ENCODE assay signal across 24 cellular contexts in the genomic region with DNA sequence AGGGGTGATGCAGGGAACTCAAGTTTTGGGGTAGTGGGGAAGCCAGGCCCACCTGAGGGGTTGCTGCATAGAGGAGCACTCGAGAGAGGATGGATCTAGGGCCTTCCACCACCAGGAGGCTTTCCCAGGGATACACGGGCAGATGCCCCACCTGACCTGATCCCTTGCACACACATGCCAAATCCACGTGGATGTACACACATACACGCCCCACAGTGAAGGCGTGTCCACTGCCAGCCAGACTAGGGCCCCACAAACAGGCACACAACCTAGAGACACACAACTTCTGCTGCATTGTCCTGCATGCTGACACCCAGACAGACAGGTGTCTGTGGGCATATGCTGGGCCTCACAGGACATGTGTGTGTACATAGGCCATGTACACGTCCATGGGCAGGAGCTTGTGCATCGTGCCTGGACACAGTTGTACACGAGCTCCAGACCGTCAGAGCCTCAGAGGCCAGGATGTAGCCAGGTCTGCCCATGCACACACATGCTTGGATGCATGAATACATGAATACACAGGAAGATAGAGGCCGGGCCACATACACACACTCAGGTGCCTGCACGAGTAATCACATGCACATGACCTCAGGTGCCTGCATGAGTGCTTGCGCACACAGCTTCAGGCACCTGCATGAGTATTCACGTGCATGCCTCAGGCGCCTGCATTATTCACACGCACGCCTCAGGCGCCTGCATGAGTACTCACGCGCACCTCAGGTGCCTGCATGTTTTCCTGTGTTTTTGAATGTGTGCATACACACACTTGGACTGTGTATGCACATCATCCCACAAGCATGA. TPM values are rescaled to one million over a fixed set of nuclear protein-coding genes. Genes with fewer than 3 reads are reported as not detected.
DNase-seq lines count a peak whose midpoint lies in the region; ATAC-seq and TF ChIP-seq lines count a peak whose summit lies in the region.
"Had no signal": no experiment of that assay in that cellular context is flagged by ENCODE, and none has a peak within 500 bp of the region (broad histone marks: within the 10 kb centered on the region; RNA-seq: fewer than 3 reads in every experiment).

No MANE protein-coding gene starts in this region.

- TF ChIP-seq CTCF in natural killer cell (IDR thresholded peaks at IDR 0.05), result no peak
- no peak for TF ChIP-seq CTCF in activated CD8-positive, alpha-beta T cell treated with anti-CD3 and anti-CD28 coated beads for 36 hours (IDR thresholded peaks at IDR 0.05)

- intact Hi-C loops in natural killer cell (cut with micrococcal nuclease), result no loop called here
- intact Hi-C loops in activated CD8-positive, alpha-beta T cell treated with anti-CD3 and anti-CD28 coated beads for 36 hours (cut with micrococcal nuclease), result no loop called here

- no peaks in the 10 kb centered on the region for H3K27me3 ChIP-seq in H7 (ENCODE audit: control insufficient read depth, insufficient read depth, low read length)
- H3K27me3 ChIP-seq: vagina had no signal

- ATAC-seq in natural killer cell (peak in 2 of 3 donors; percentile 1 to 3), HG02970 (IDR thresholded peaks at IDR 0.05; ENCODE audit: low FRiP score, unreplicated experiment) (no peak)
- no peak for ATAC-seq in natural killer cell treated with Interleukin-12 subunit alpha and Interleukin-12 subunit beta and Interleukin-15 and Interleukin-18, amount 100 ng/mL, for 72 hours
- ATAC-seq in activated CD8-positive, alpha-beta T cell treated with anti-CD3 and anti-CD28 coated beads for 36 hours, result no peak
- no peak for ATAC-seq in stimulated activated naive B cell treated with anti-CD40 and anti-IgM and Interleukin-4, amounts not matched to agents 10 μg/mL and 1 μg/mL and 100 μg/mL, for 72 hours (replicated peaks)
- ATAC-seq: sciatic nerve, WTC11 had no signal

- no peaks in the 10 kb centered on the region for H3K9me3 Mint-ChIP-seq in natural killer cell
- H3K9me3 Mint-ChIP-seq in natural killer cell treated with Interleukin-12 subunit alpha and Interleukin-12 subunit beta and Interleukin-15 and Interleukin-18, amount 100 ng/mL, for 72 hours, result no peaks in the 10 kb centered on the region
- H3K9me3 Mint-ChIP-seq in activated CD8-positive, alpha-beta T cell treated with anti-CD3 and anti-CD28 coated beads for 36 hours, result no peaks in the 10 kb centered on the region
- no peaks in the 10 kb centered on the region for H3K9me3 Mint-ChIP-seq in stimulated activated naive B cell treated with anti-CD40 and anti-IgM and Interleukin-4, amounts not matched to agents 10 μg/mL and 1 μg/mL and 100 μg/mL, for 72 hours
- H3K9me3 Mint-ChIP-seq: brain had no signal

- no peaks in the 10 kb centered on the region for H3K27me3 Mint-ChIP-seq in natural killer cell (ENCODE audit: low read depth in 2 of 2)
- no peaks in the 10 kb centered on the region for H3K27me3 Mint-ChIP-seq in natural killer cell treated with Interleukin-12 subunit alpha and Interleukin-12 subunit beta and Interleukin-15 and Interleukin-18, amount 100 ng/mL, for 72 hours
- H3K27me3 Mint-ChIP-seq in activated CD8-positive, alpha-beta T cell treated with anti-CD3 and anti-CD28 coated beads for 36 hours, result no peaks in the 10 kb centered on the region
- no peaks in the 10 kb centered on the region for H3K27me3 Mint-ChIP-seq in stimulated activated naive B cell treated with anti-CD40 and anti-IgM and Interleukin-4, amounts not matched to agents 10 μg/mL and 1 μg/mL and 100 μg/mL, for 72 hours
- H3K27me3 Mint-ChIP-seq: memory B cell had no signal

- CTCF ChIA-PET in activated CD8-positive, alpha-beta T cell treated with anti-CD3 and anti-CD28 coated beads for 36 hours (lab: Charles Lee), result no interaction called here

- H3K36me3 ChIP-seq in H7 (replicated peaks; ENCODE audit: control insufficient read depth, insufficient read depth, low read length), result peaks cover 20% of the 10 kb centered on the region

- H3K4me1 Mint-ChIP-seq in natural killer cell, result peaks cover 34 to 59% of the 10 kb centered on the region in 2 donors
- peaks cover 31 to 46% of the 10 kb centered on the region in 2 donors for H3K4me1 Mint-ChIP-seq in natural killer cell treated with Interleukin-12 subunit alpha and Interleukin-12 subunit beta and Interleukin-15 and Interleukin-18, amount 100 ng/mL, for 72 hours (ENCODE audit: low read depth in 2 of 2)
- H3K4me1 Mint-ChIP-seq in activated CD8-positive, alpha-beta T cell treated with anti-CD3 and anti-CD28 coated beads for 36 hours (ENCODE audit: low read depth), result peaks cover 27% of the 10 kb centered on the region
- H3K4me1 Mint-ChIP-seq in stimulated activated naive B cell treated with anti-CD40 and anti-IgM and Interleukin-4, amounts not matched to agents 10 μg/mL and 1 μg/mL and 100 μg/mL, for 72 hours, result peaks cover 29 to 49% of the 10 kb centered on the region in 2 donors

- POLR2A ChIA-PET in activated CD8-positive, alpha-beta T cell treated with anti-CD3 and anti-CD28 coated beads for 36 hours (lab: Charles Lee), result interaction anchor here (0.7 to 2.0 kb wide), 4 partner anchors 9 to 55 kb away, joined by 4 to 5 read pairs (median 5); partner anchors contain the start of genes CCDC97 and HNRNPUL1

- H3K27ac Mint-ChIP-seq in natural killer cell, result peak overlapping the region; percentile 61 to 94
- no peak overlapping the region for H3K27ac Mint-ChIP-seq in natural killer cell treated with Interleukin-12 subunit alpha and Interleukin-12 subunit beta and Interleukin-15 and Interleukin-18, amount 100 ng/mL, for 72 hours
- H3K27ac Mint-ChIP-seq in activated CD8-positive, alpha-beta T cell treated with anti-CD3 and anti-CD28 coated beads for 36 hours, result peak overlapping the region; percentile 38
- peak overlapping the region; percentile 67 for H3K27ac Mint-ChIP-seq in stimulated activated naive B cell treated with anti-CD40 and anti-IgM and Interleukin-4, amounts not matched to agents 10 μg/mL and 1 μg/mL and 100 μg/mL, for 72 hours
- H3K27ac Mint-ChIP-seq: WTC11 had no signal

- TF ChIP-seq POLR2A in erythroblast (IDR thresholded peaks at IDR 0.05; ENCODE audit: low read length), result peak; percentile 24

- H3K36me3 Mint-ChIP-seq in natural killer cell, result no peaks in the 10 kb centered on the region
- H3K36me3 Mint-ChIP-seq in natural killer cell treated with Interleukin-12 subunit alpha and Interleukin-12 subunit beta and Interleukin-15 and Interleukin-18, amount 100 ng/mL, for 72 hours, result peaks cover 17% of the 10 kb centered on the region
- peaks cover 43% of the 10 kb centered on the region for H3K36me3 Mint-ChIP-seq in activated CD8-positive, alpha-beta T cell treated with anti-CD3 and anti-CD28 coated beads for 36 hours (ENCODE audit: low read depth)
- H3K36me3 Mint-ChIP-seq in stimulated activated naive B cell treated with anti-CD40 and anti-IgM and Interleukin-4, amounts not matched to agents 10 μg/mL and 1 μg/mL and 100 μg/mL, for 72 hours, result peaks cover 46 to 64% of the 10 kb centered on the region in 2 donors

- H3K4me3 Mint-ChIP-seq in natural killer cell, result no peak overlapping the region
- H3K4me3 Mint-ChIP-seq in natural killer cell treated with Interleukin-12 subunit alpha and Interleukin-12 subunit beta and Interleukin-15 and Interleukin-18, amount 100 ng/mL, for 72 hours, result no peak overlapping the region
- no peak overlapping the region for H3K4me3 Mint-ChIP-seq in activated CD8-positive, alpha-beta T cell treated with anti-CD3 and anti-CD28 coated beads for 36 hours
- H3K4me3 Mint-ChIP-seq in stimulated activated naive B cell treated with anti-CD40 and anti-IgM and Interleukin-4, amounts not matched to agents 10 μg/mL and 1 μg/mL and 100 μg/mL, for 72 hours, result no peak overlapping the region
- H3K4me3 Mint-ChIP-seq: brain, memory B cell, WTC11 had no signal

- H3K4me3 ChIP-seq in H7 (ENCODE audit: insufficient read depth, low read depth, low read length), result no peak overlapping the region
- H3K4me3 ChIP-seq: vagina had no signal

- DNase-seq in natural killer cell (no peak), erythroblast (lab: John Stamatoyannopoulos, UW) (no peak), NCI-H748 treated with DMSO at 0.1 percent for 48 hours (lab: John Stamatoyannopoulos, UW) (no peak), H7 (no peak)
- no peak for DNase-seq in natural killer cell treated with Interleukin-12 subunit alpha and Interleukin-12 subunit beta and Interleukin-15 and Interleukin-18, amount 100 ng/mL, for 72 hours (ENCODE audit: low spot score)
- no peak for DNase-seq in activated CD8-positive, alpha-beta T cell treated with anti-CD3 and anti-CD28 coated beads for 36 hours
- no peak for DNase-seq in stimulated activated naive B cell treated with anti-CD40 and anti-IgM and Interleukin-4, amounts not matched to agents 10 μg/mL and 1 μg/mL and 100 μg/mL, for 72 hours
- DNase-seq: ACHN; activated CD4-positive, alpha-beta T cell treated with anti-CD3 and anti-CD28 coated beads, Interleukin-2, amount 50 U/mL, for 48 hours; activated T-cell treated with anti-CD3 and anti-CD28 coated beads, Interleukin-2, amount 50 U/mL, for 48 hours; C1 segment of cervical spinal cord; effector memory CD4-positive, alpha-beta T cell; GDM1; NCI-H146; NCI-H524 treated with DMSO at 0.1 percent for 48 hours; stimulated activated CD4-positive, alpha-beta T cell treated with anti-CD3 and anti-CD28 coated beads, Interleukin-15, amount 100 ng/mL, for 24 hours; stimulated activated CD8-positive, alpha-beta memory T cell treated with anti-CD3 and anti-CD28 coated beads, Interleukin-4, amount 100 ng/mL, for 48 hours; T1000 had no signal

RNA-seq across cellular contexts. Expression of gene CCDC97, which starts 8.9 kb away (rescaled TPM):
- 10 to 100 TPM; 41.1 to 44.3 (median 44.0) TPM for total RNA-seq in natural killer cell
- total RNA-seq in natural killer cell treated with Interleukin-12 subunit alpha and Interleukin-12 subunit beta and Interleukin-15 and Interleukin-18, amount 100 ng/mL, for 72 hours, result 10 to 100 TPM; 52.5 to 56.2 TPM
- total RNA-seq in activated CD8-positive, alpha-beta T cell treated with anti-CD3 and anti-CD28 coated beads for 36 hours, result 10 to 100 TPM; 15.9 to 20.4 TPM
- 19.6 and 20.8 TPM in 2 replicates for total RNA-seq in H7 (2014; rRNA removed; shearing (Covaris generic))

RNA-seq across cellular contexts. Expression of gene TGFB1, which starts 34.8 kb away (rescaled TPM):
- total RNA-seq in natural killer cell, result 100 to 1,000 TPM; 682 to 761 (median 729) TPM
- 100 to 1,000 TPM; 108 to 131 TPM for total RNA-seq in natural killer cell treated with Interleukin-12 subunit alpha and Interleukin-12 subunit beta and Interleukin-15 and Interleukin-18, amount 100 ng/mL, for 72 hours
- total RNA-seq in activated CD8-positive, alpha-beta T cell treated with anti-CD3 and anti-CD28 coated beads for 36 hours, result 100 to 1,000 TPM; 112 to 123 TPM
- 8.6 and 11.6 TPM in 2 replicates for total RNA-seq in H7 (2014; rRNA removed; shearing (Covaris generic))

RNA-seq across cellular contexts. Expression of gene B9D2, which starts 45.1 kb away (rescaled TPM):
- 10 to 100 TPM; 18.1 to 22.2 (median 18.7) TPM for total RNA-seq in natural killer cell
- 1 to 10 TPM; 4.9 to 9.3 TPM for total RNA-seq in natural killer cell treated with Interleukin-12 subunit alpha and Interleukin-12 subunit beta and Interleukin-15 and Interleukin-18, amount 100 ng/mL, for 72 hours
- total RNA-seq in activated CD8-positive, alpha-beta T cell treated with anti-CD3 and anti-CD28 coated beads for 36 hours, result 1 to 10 TPM; 3.1 to 5.1 TPM
- 1.1 and 2.9 TPM in 2 replicates for total RNA-seq in H7 (2014; rRNA removed; shearing (Covaris generic))
- total RNA-seq: vagina had no signal

RNA-seq across cellular contexts. Expression of gene HNRNPUL1, which starts 54.7 kb away (rescaled TPM):
- 100 to 1,000 TPM; 279 to 360 (median 315) TPM for total RNA-seq in natural killer cell
- total RNA-seq in natural killer cell treated with Interleukin-12 subunit alpha and Interleukin-12 subunit beta and Interleukin-15 and Interleukin-18, amount 100 ng/mL, for 72 hours, result 100 to 1,000 TPM; 248 to 319 TPM
- total RNA-seq in activated CD8-positive, alpha-beta T cell treated with anti-CD3 and anti-CD28 coated beads for 36 hours, result 100 to 1,000 TPM; 257 to 259 TPM
- total RNA-seq in H7 (2014; rRNA removed; shearing (Covaris generic)), result 178 and 194 TPM in 2 replicates

RNA-seq across cellular contexts. Expression of gene TMEM91, which starts 57.4 kb away (rescaled TPM):
- total RNA-seq in natural killer cell, result 10 to 100 TPM; 13.6 to 22.8 (median 20.8) TPM
- 1 to 10 TPM; 4.7 to 6.7 TPM for total RNA-seq in natural killer cell treated with Interleukin-12 subunit alpha and Interleukin-12 subunit beta and Interleukin-15 and Interleukin-18, amount 100 ng/mL, for 72 hours
- 1 to 10 TPM; 8.9 to 9.1 TPM for total RNA-seq in activated CD8-positive, alpha-beta T cell treated with anti-CD3 and anti-CD28 coated beads for 36 hours
- total RNA-seq in H7 (2014; rRNA removed; shearing (Covaris generic)), result 8.4 and 13.3 TPM in 2 replicates

Comparison
In these comparisons a context has a peak if more than half of its experiments do, and no peak if none do; other contexts are left out.
1. ATAC-seq: peak in natural killer cell (2 of 3); none in natural killer cell treated with Interleukin-12 subunit alpha and Interleukin-12 subunit beta and Interleukin-15 and Interleukin-18, amount 100 ng/mL, for 72 hours (0 of 2), activated CD8-positive, alpha-beta T cell treated with anti-CD3 and anti-CD28 coated beads for 36 hours (single experiment), stimulated activated naive B cell treated with anti-CD40 and anti-IgM and Interleukin-4, amounts not matched to agents 10 μg/mL and 1 μg/mL and 100 μg/mL, for 72 hours (0 of 2) and HG02970 (single experiment).
2. H3K27ac Mint-ChIP-seq: peak in natural killer cell (2 of 2), activated CD8-positive, alpha-beta T cell treated with anti-CD3 and anti-CD28 coated beads for 36 hours (single experiment) and stimulated activated naive B cell treated with anti-CD40 and anti-IgM and Interleukin-4, amounts not matched to agents 10 μg/mL and 1 μg/mL and 100 μg/mL, for 72 hours (single experiment); none in natural killer cell treated with Interleukin-12 subunit alpha and Interleukin-12 subunit beta and Interleukin-15 and Interleukin-18, amount 100 ng/mL, for 72 hours (0 of 2).